In the genomic region with DNA sequence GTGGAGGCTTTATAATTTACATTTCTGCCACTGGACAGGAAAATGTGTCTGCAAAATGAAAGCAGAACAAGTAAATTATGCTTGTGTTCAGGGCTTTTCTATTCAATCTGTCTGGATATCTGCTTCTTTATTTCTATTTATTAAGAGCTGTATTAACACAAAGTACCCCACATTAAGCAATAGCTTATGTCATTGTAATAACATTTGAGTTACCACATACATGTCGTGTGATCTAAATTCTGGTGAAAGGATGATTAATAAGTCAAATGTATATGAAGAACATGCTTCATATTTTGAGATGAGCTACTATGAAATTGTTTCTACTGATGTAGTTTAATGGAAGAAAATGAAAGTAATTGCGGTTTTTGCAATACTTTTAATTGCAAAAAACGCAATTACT, we compare ENCODE assay signal across 22 cellular contexts.
A peak's percentile ranks its signal among the peaks of the same experiment; 100 is the strongest.
DNase-seq lines count a peak whose midpoint lies in the region; ATAC-seq and TF ChIP-seq lines count a peak whose summit lies in the region.
"Had no signal": no experiment of that assay in that cellular context is flagged by ENCODE, and none has a peak within 500 bp of the region (broad histone marks: within the 10 kb centered on the region; RNA-seq: fewer than 3 reads in every experiment).

No MANE protein-coding gene starts in this region.

- no peak overlapping the region for H4K8ac ChIP-seq in mesenchymal stem cell (ENCODE audit: low read length)

- no peak overlapping the region for H3K14ac ChIP-seq in mesenchymal stem cell (ENCODE audit: low read length in 2 of 2)

- no peak overlapping the region for H2AFZ ChIP-seq in mesenchymal stem cell (ENCODE audit: low read depth, low read length)
- no peak overlapping the region for H2AFZ ChIP-seq in MM.1S (ENCODE audit: low read length)
- H2AFZ ChIP-seq: GM23338 had no signal

- H2BK120ac ChIP-seq in mesenchymal stem cell (ENCODE audit: low read depth, low read length): no peak overlapping the region

- H2BK5ac ChIP-seq in mesenchymal stem cell (ENCODE audit: low read depth, low read length, poor library complexity, severe bottlenecking): no peak overlapping the region

- H3K9me2 ChIP-seq in MM.1S (replicated peaks; ENCODE audit: insufficient read depth, low read length): no peaks in the 10 kb centered on the region

- peak; percentile 23 for DNase-seq in CD1c-positive myeloid dendritic cell (ENCODE audit: extremely low spot score)
- peak; percentile 66 for DNase-seq in amniotic epithelial cell (ENCODE audit: low read depth)
- peak; percentile 42 for DNase-seq in fibroblast of mammary gland (ENCODE audit: low read depth)
- peak; percentile 60 for DNase-seq in mesenchymal stem cell
- no peak for DNase-seq in pons (ENCODE audit: low spot score)
- DNase-seq in NCI-H1436 (lab: John Stamatoyannopoulos, UW): no peak
- no peak for DNase-seq in MM.1S
- DNase-seq: KBM-7; NCI-H1105; NCI-H2029 treated with DMSO at 0.1 percent for 48 hours; NCI-H2171; NCI-H345; NCI-H524; NCI-H774; NK-92 treated with Interleukin-12 subunit alpha and Interleukin-12 subunit beta, amount 100 ng/mL, for 24 hours; Peyer's patch; SJCRH30 had no signal

- H3K36me3 ChIP-seq in mesenchymal stem cell (ENCODE audit: control insufficient read depth in 1 of 2, insufficient read depth in 2 of 2, low read depth in 1 of 2, low read length in 2 of 2): no peaks in the 10 kb centered on the region
- no peaks in the 10 kb centered on the region for H3K36me3 ChIP-seq in MM.1S (replicated peaks; ENCODE audit: insufficient read depth, low read length)
- H3K36me3 ChIP-seq: HAP-1, Peyer's patch, SJCRH30 had no signal

- H2BK12ac ChIP-seq in mesenchymal stem cell (ENCODE audit: low read length in 2 of 2): no peak overlapping the region

- H3K4me1 ChIP-seq in mesenchymal stem cell (ENCODE audit: control insufficient read depth, insufficient read depth, low read depth, low read length) (peaks cover 2% of the 10 kb centered on the region), MM.1S (ENCODE audit: low read length) (no peaks in the 10 kb centered on the region)
- H3K4me1 ChIP-seq: HAP-1 had no signal

- no peaks in the 10 kb centered on the region for H3F3A ChIP-seq in MM.1S (ENCODE audit: insufficient read depth, low read length)

- no peak overlapping the region for H3K27ac ChIP-seq in mesenchymal stem cell (ENCODE audit: low read length, poor library complexity, severe bottlenecking)
- no peak overlapping the region for H3K27ac ChIP-seq in MM.1S (ENCODE audit: low read length)
- H3K27ac ChIP-seq: HL-60, Peyer's patch, SJCRH30 had no signal

- H3K9ac ChIP-seq in mesenchymal stem cell (ENCODE audit: low read length): no peak overlapping the region
- H3K9ac ChIP-seq in MM.1S (ENCODE audit: low read length): no peak overlapping the region

- no peaks in the 10 kb centered on the region for H3K9me3 ChIP-seq in mesenchymal stem cell (ENCODE audit: control insufficient read depth, low read length)
- no peaks in the 10 kb centered on the region for H3K9me3 ChIP-seq in MM.1S (replicated peaks; ENCODE audit: insufficient read depth, low read length)
- H3K9me3 ChIP-seq: HAP-1, Peyer's patch, SJCRH30 had no signal

- WGBS in mesenchymal stem cell: 86% methylated on average over 3 of the region's 3 CpGs

- no peak overlapping the region for H2BK15ac ChIP-seq in mesenchymal stem cell (ENCODE audit: low read depth, poor library complexity, severe bottlenecking)

- H4K91ac ChIP-seq in mesenchymal stem cell (ENCODE audit: low read length): no peak overlapping the region

- no peak for TF ChIP-seq CTCF in fibroblast of mammary gland (conservative IDR thresholded peaks at IDR 0.05; ENCODE audit: control insufficient read depth, insufficient read depth, low read depth, low read length)
- no peak for TF ChIP-seq CTCF in MM.1S (IDR thresholded peaks at IDR 0.05; ENCODE audit: low read length)

- no peak for ATAC-seq in GM21723 (IDR thresholded peaks at IDR 0.05; ENCODE audit: unreplicated experiment)
- ATAC-seq: GM23338, HepG2 had no signal

- no peaks in the 10 kb centered on the region for H3K79me2 ChIP-seq in MM.1S (ENCODE audit: low read length)

- H3K79me1 ChIP-seq in mesenchymal stem cell (replicated peaks; ENCODE audit: low read length, poor library complexity, severe bottlenecking): no peaks in the 10 kb centered on the region

- no peaks in the 10 kb centered on the region for H4K20me1 ChIP-seq in MM.1S (ENCODE audit: insufficient read depth, low read length)

- H3K23ac ChIP-seq in mesenchymal stem cell (ENCODE audit: low read length in 2 of 2): no peak overlapping the region

- H3K4me2 ChIP-seq in mesenchymal stem cell (ENCODE audit: low read length, poor library complexity, severe bottlenecking) (no peak overlapping the region), MM.1S (ENCODE audit: low read depth, low read length) (no peak overlapping the region)
- H3K4me2 ChIP-seq: GM23338 had no signal

- H3K18ac ChIP-seq in mesenchymal stem cell (ENCODE audit: low read depth in 1 of 2, low read length in 2 of 2): no peak overlapping the region

- H2AK5ac ChIP-seq in mesenchymal stem cell (ENCODE audit: low read length, severe bottlenecking): no peak overlapping the region

- no peaks in the 10 kb centered on the region for H3K27me3 ChIP-seq in mesenchymal stem cell (ENCODE audit: control insufficient read depth in 1 of 2, insufficient read depth in 1 of 2, low read length in 2 of 2)
- no peaks in the 10 kb centered on the region for H3K27me3 ChIP-seq in MM.1S (replicated peaks; ENCODE audit: insufficient read depth, low read length)
- H3K27me3 ChIP-seq: Peyer's patch, SJCRH30 had no signal

- H3K4ac ChIP-seq in mesenchymal stem cell (ENCODE audit: low read depth in 1 of 2, low read length in 2 of 2): no peak overlapping the region

- H3K4me3 ChIP-seq in fibroblast of mammary gland (ENCODE audit: control insufficient read depth, low read depth, low read length) (no peak overlapping the region), mesenchymal stem cell (ENCODE audit: insufficient read depth in 1 of 2, low read depth in 1 of 2, low read length in 2 of 2) (no peak overlapping the region), MM.1S (ENCODE audit: low read length) (no peak overlapping the region)
- H3K4me3 ChIP-seq: GM23338, HAP-1, Peyer's patch, SJCRH30 had no signal

Comparison
In these comparisons a context has a peak if more than half of its experiments do, and no peak if none do; other contexts are left out.
1. DNase-seq: peak in CD1c-positive myeloid dendritic cell (single experiment), amniotic epithelial cell (single experiment), fibroblast of mammary gland (single experiment) and mesenchymal stem cell (single experiment); none in pons (single experiment), NCI-H1436 (single experiment) and MM.1S (single experiment).